In the genomic region with DNA sequence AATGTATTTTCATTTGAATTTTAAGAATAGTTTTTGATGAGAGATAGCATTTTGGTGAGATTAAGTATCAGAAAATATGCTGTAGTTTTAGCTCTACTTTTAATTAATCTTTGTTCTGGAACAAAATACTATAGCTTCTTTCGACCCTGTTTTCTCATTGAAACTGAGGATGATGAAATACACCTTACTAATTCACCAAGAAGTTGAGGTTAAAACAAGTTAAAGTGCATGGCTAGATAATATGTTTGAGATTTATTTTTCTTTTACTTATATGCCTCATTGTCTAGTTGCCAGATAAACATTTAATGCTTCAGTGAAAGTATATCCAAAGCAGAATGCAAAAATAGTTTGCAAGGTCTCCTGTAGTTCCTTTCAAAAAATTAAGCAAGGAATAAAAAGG, we compare ENCODE assay signal across 22 cellular contexts.
DNase-seq lines count a peak whose midpoint lies in the region.
"Had no signal": no experiment of that assay in that cellular context is flagged by ENCODE, and none has a peak within 500 bp of the region (broad histone marks: within the 10 kb centered on the region; RNA-seq: fewer than 3 reads in every experiment).

No MANE protein-coding gene starts in this region.

- no peaks in the 10 kb centered on the region for H3K36me3 ChIP-seq in adipocyte (ENCODE audit: control insufficient read depth, insufficient read depth, low read length, severe bottlenecking)
- H3K36me3 ChIP-seq: BE2C, BLaER1 had no signal

- peaks cover 12% of the 10 kb centered on the region for H3K9me3 ChIP-seq in adipocyte (ENCODE audit: control insufficient read depth, low read length)
- H3K9me3 ChIP-seq: BE2C had no signal

- H3K4me1 ChIP-seq in adipocyte (ENCODE audit: control insufficient read depth, insufficient read depth, low read length) = no peaks in the 10 kb centered on the region
- H3K4me1 ChIP-seq: BE2C had no signal

- no peaks in the 10 kb centered on the region for H3K27me3 ChIP-seq in adipocyte (replicated peaks; ENCODE audit: control insufficient read depth, insufficient read depth, low read length)
- H3K27me3 ChIP-seq: BE2C, BLaER1 had no signal

- no peak overlapping the region for H3K9ac ChIP-seq in adipocyte (ENCODE audit: low read length)
- H3K9ac ChIP-seq: BLaER1 had no signal

- no peak overlapping the region for H3K4me3 ChIP-seq in adipocyte (ENCODE audit: low read length)
- H3K4me3 ChIP-seq: BLaER1, GM12878 had no signal

- DNase-seq in adipocyte (ENCODE audit: low read depth) = peak; percentile 25
- peak; percentile 35 for DNase-seq in fibroblast of peridontal ligament (ENCODE audit: extremely low read depth)
- no peak for DNase-seq in SHP77 (lab: John Stamatoyannopoulos, UW)
- DNase-seq in posterior cingulate gyrus = no peak
- DNase-seq in activated CD8-positive, alpha-beta memory T cell treated with anti-CD3 and anti-CD28 coated beads for 24 hours = no peak
- DNase-seq: 8988T; ACHN; BE2C; C1 segment of cervical spinal cord; CD4-positive, alpha-beta memory T cell; CD4-positive, CD25-positive, alpha-beta regulatory T cell; CD8-positive, alpha-beta memory T cell; COR-L47; DMS 273 treated with DMSO at 0.1 percent for 48 hours; DMS153; DMS53; DMS79; DND-41; EL; GDM1 had no signal

- intact Hi-C loops in posterior cingulate gyrus (cut with DNase I) = no loop called here

Comparison
In these comparisons a context has a peak if more than half of its experiments do, and no peak if none do; other contexts are left out.
1. DNase-seq: peak in adipocyte (single experiment) and fibroblast of peridontal ligament (single experiment); none in SHP77 (0 of 2), posterior cingulate gyrus (0 of 10) and activated CD8-positive, alpha-beta memory T cell treated with anti-CD3 and anti-CD28 coated beads for 24 hours (single experiment).